Comparison of ENCODE assay signal across 26 cellular contexts in the genomic region with DNA sequence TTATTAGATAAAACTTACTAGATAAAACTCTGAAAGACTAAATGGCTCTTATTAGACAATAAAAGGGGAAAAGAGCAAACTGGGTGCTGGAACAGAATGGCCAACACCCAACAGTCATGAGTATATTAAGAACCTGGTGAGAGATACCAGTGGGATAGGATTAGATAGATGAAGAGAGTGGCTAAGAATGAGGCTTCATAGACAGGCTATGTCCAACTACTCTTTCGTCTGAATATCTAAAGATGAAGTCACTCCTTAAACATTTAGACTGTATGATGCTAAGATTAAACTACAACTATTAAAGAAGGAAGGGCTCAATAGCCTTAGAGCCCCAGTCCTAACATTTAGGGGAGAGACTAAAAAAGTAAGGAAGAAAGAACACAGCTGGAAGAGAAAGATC. TPM values are rescaled to one million over a fixed set of nuclear protein-coding genes. Genes with fewer than 3 reads are reported as not detected.
"Had no signal": no experiment of that assay in that cellular context is flagged by ENCODE, and none has a peak within 500 bp of the region (broad histone marks: within the 10 kb centered on the region; RNA-seq: fewer than 3 reads in every experiment).

No MANE protein-coding gene starts in this region.

- H3K4me3 Mint-ChIP-seq: endodermal cell; mesothelial cell of epicardium; natural killer cell; stimulated activated effector memory CD8-positive, alpha-beta T cell treated with anti-CD3 and anti-CD28 coated beads, Interleukin-12 subunit alpha, Interleukin-12 subunit beta, amount 100 ng/mL, for 72 hours had no signal

- H3K27ac Mint-ChIP-seq: endodermal cell; mesothelial cell of epicardium; natural killer cell; stimulated activated effector memory CD8-positive, alpha-beta T cell treated with anti-CD3 and anti-CD28 coated beads, Interleukin-12 subunit alpha, Interleukin-12 subunit beta, amount 100 ng/mL, for 72 hours had no signal

- ATAC-seq: esophagus mucosa; gastroesophageal sphincter; heart left ventricle; left lobe of liver; mucosa of descending colon; natural killer cell; pancreas; sciatic nerve; stimulated activated effector memory CD8-positive, alpha-beta T cell treated with anti-CD3 and anti-CD28 coated beads, Interleukin-12 subunit alpha, Interleukin-12 subunit beta, amount 100 ng/mL, for 72 hours had no signal

- H3K9me3 ChIP-seq: gastroesophageal sphincter, heart left ventricle, mucosa of descending colon, pancreas, stomach, thyroid gland, vagina had no signal

- H3K4me1 ChIP-seq: gastroesophageal sphincter, pancreas, stomach, thyroid gland, vagina had no signal

- H3K36me3 Mint-ChIP-seq: stimulated activated effector memory CD8-positive, alpha-beta T cell treated with anti-CD3 and anti-CD28 coated beads, Interleukin-12 subunit alpha, Interleukin-12 subunit beta, amount 100 ng/mL, for 72 hours had no signal

- H3K36me3 ChIP-seq: gastroesophageal sphincter, heart left ventricle, pancreas, stomach, thyroid gland, vagina had no signal

- H3K4me3 ChIP-seq: dorsolateral prefrontal cortex, gastroesophageal sphincter, heart left ventricle, hepatocyte, mucosa of descending colon, pancreas, stomach, thyroid gland, vagina had no signal

- H3K27me3 ChIP-seq: dorsolateral prefrontal cortex, gastroesophageal sphincter, heart left ventricle, hepatocyte, pancreas, stomach, thyroid gland, vagina had no signal

- DNase-seq: dorsolateral prefrontal cortex; effector CD4-positive, alpha-beta T cell; endodermal cell; foreskin fibroblast; heart left ventricle; kidney; mesenchymal stem cell; mucosa of descending colon; natural killer cell; occipital lobe; pancreas; stimulated activated CD4-positive, alpha-beta T cell treated with anti-CD3 and anti-CD28 coated beads, Interleukin-2, amount 100 ng/mL, for 24 hours; stimulated activated CD4-positive, alpha-beta T cell treated with anti-CD3 and anti-CD28 coated beads, Interleukin-4, amount 100 ng/mL, for 24 hours; stimulated activated naive CD4-positive, alpha-beta T cell treated with Interleukin-2 at 50 U/mL for 16 hours; stomach; thyroid gland; trophoblast cell had no signal

- H2AFZ ChIP-seq: hepatocyte had no signal

- H3K4me1 Mint-ChIP-seq: endodermal cell; mesothelial cell of epicardium; natural killer cell; stimulated activated effector memory CD8-positive, alpha-beta T cell treated with anti-CD3 and anti-CD28 coated beads, Interleukin-12 subunit alpha, Interleukin-12 subunit beta, amount 100 ng/mL, for 72 hours had no signal

- H3K4me2 ChIP-seq: hepatocyte had no signal

- H3K27ac ChIP-seq: dorsolateral prefrontal cortex, epithelial cell of prostate, gastroesophageal sphincter, heart left ventricle, hepatocyte, pancreas, stomach, thyroid gland, vagina had no signal

- H3K79me2 ChIP-seq: hepatocyte had no signal

RNA-seq across cellular contexts. Expression of a gene that starts 45.7 kb away (rescaled TPM):
- total RNA-seq: natural killer cell had no signal
